Comparison of ENCODE assay signal across 15 cellular contexts in genomic region chr18:22257022-22257543, GRCh38.
"Had no signal": no experiment of that assay in that cellular context is flagged by ENCODE, and none has a peak within 500 bp of the region (broad histone marks: within the 10 kb centered on the region; RNA-seq: fewer than 3 reads in every experiment).

No MANE protein-coding gene starts in this region.

- H3K4me3 Mint-ChIP-seq: activated naive CD8-positive, alpha-beta T cell; immature natural killer cell; natural killer cell treated with Interleukin-12 subunit alpha and Interleukin-12 subunit beta and Interleukin-15 and Interleukin-18, amount 100 ng/mL, for 72 hours; stimulated activated naive CD8-positive, alpha-beta T cell treated with anti-CD3 and anti-CD28 coated beads, Interleukin-15, amount 100 ng/mL, for 72 hours; type B pancreatic cell had no signal

- DNase-seq: activated CD4-positive, alpha-beta T cell treated with anti-CD3 and anti-CD28 coated beads, Interleukin-2, amount 50 U/mL, for 1 hour; amygdala; brain microvascular endothelial cell; effector CD8-positive, alpha-beta T cell; foreskin melanocyte; head of caudate nucleus; immature natural killer cell; mesendoderm; stimulated activated CD4-positive, alpha-beta T cell treated with anti-CD3 and anti-CD28 coated beads, Interleukin-15, amount 100 ng/mL, for 24 hours; stimulated activated CD4-positive, alpha-beta T cell treated with anti-CD3 and anti-CD28 coated beads, Interleukin-4, amount 100 ng/mL, for 4 hours; stimulated activated CD8-positive, alpha-beta memory T cell treated with anti-CD3 and anti-CD28 coated beads, Interleukin-4, amount 100 ng/mL, for 48 hours; stimulated activated naive CD8-positive, alpha-beta T cell treated with anti-CD3 and anti-CD28 coated beads, Interleukin-15, amount 100 ng/mL, for 72 hours had no signal

- H3K27ac ChIP-seq: brain microvascular endothelial cell had no signal

- H3K9me3 Mint-ChIP-seq: immature natural killer cell; natural killer cell treated with Interleukin-12 subunit alpha and Interleukin-12 subunit beta and Interleukin-15 and Interleukin-18, amount 100 ng/mL, for 72 hours; stimulated activated naive CD8-positive, alpha-beta T cell treated with anti-CD3 and anti-CD28 coated beads, Interleukin-15, amount 100 ng/mL, for 72 hours; type B pancreatic cell had no signal

- H3K36me3 ChIP-seq: brain microvascular endothelial cell had no signal

- H3K27ac Mint-ChIP-seq: activated naive CD8-positive, alpha-beta T cell; type B pancreatic cell had no signal

- H3K27me3 Mint-ChIP-seq: activated naive CD8-positive, alpha-beta T cell; stimulated activated naive CD8-positive, alpha-beta T cell treated with anti-CD3 and anti-CD28 coated beads, Interleukin-15, amount 100 ng/mL, for 72 hours had no signal

- H3K36me3 Mint-ChIP-seq: activated naive CD8-positive, alpha-beta T cell; natural killer cell treated with Interleukin-12 subunit alpha and Interleukin-12 subunit beta and Interleukin-15 and Interleukin-18, amount 100 ng/mL, for 72 hours; type B pancreatic cell had no signal

- H3K27me3 ChIP-seq: brain microvascular endothelial cell had no signal

- H3K4me1 Mint-ChIP-seq: stimulated activated naive CD8-positive, alpha-beta T cell treated with anti-CD3 and anti-CD28 coated beads, Interleukin-15, amount 100 ng/mL, for 72 hours had no signal
